In genomic region chr2:84946204-84947009, GRCh38 we compare ENCODE assay signal across 1 cellular context.
TF ChIP-seq lines count a peak whose summit lies in the region.

No MANE protein-coding gene starts in this region.

TF ChIP-seq in GM12878, 131 proteins besides CTCF, POLR2A, EP300 and RAD21 (continues in another document):
- TF ChIP-seq JUNB (IDR thresholded peaks at IDR 0.05) (peak; percentile 44; the same call in 1 of the 2 replicates), ZBED1 (IDR thresholded peaks at IDR 0.05; ENCODE audit: borderline replicate concordance) (peak; percentile 70; the same call in 1 of the 2 replicates), SIN3A (IDR thresholded peaks at IDR 0.05; ENCODE audit: low read depth, low read length) (no peak), IRF4 (IDR thresholded peaks at IDR 0.05; ENCODE audit: low read depth, low read length) (0 out of 2 replicates have a peak, but pooled peaks have one; percentile 44), ETV6 (conservative IDR thresholded peaks at IDR 0.05 in 1 of 2, IDR thresholded peaks at IDR 0.05 in 1 of 2; ENCODE audit: borderline replicate concordance in 1 of 2, low read depth in 1 of 2) (peak in 1 of 2 experiments; percentile 61; a peak in 1 of 4 replicates), ESRRA (IDR thresholded peaks at IDR 0.05; ENCODE audit: low read length) (0 out of 2 replicates have a peak, but pooled peaks have one; percentile 24), MXI1 (IDR thresholded peaks at IDR 0.05; ENCODE audit: low read depth, low read length) (no peak), SKIL (IDR thresholded peaks at IDR 0.05; ENCODE audit: low read depth, poor library complexity, severe bottlenecking) (peak; percentile 49), CHD4 (IDR thresholded peaks at IDR 0.05) (no peak), STAT3 (IDR thresholded peaks at IDR 0.05; ENCODE audit: low read depth, low read length) (0 out of 2 replicates have a peak, but pooled peaks have one; percentile 67), CHD1 (IDR thresholded peaks at IDR 0.05; ENCODE audit: low read depth, low read length) (0 out of 2 replicates have a peak, but pooled peaks have one; percentile 52), TAF1 (IDR thresholded peaks at IDR 0.05; ENCODE audit: borderline replicate concordance, low read depth, low read length) (peak; percentile 63; the same call in 1 of the 2 replicates), NR2F1 (conservative IDR thresholded peaks at IDR 0.05) (no peak), CREB1 (IDR thresholded peaks at IDR 0.05; ENCODE audit: low read depth) (peak; percentile 69), CREM (IDR thresholded peaks at IDR 0.05; ENCODE audit: low read depth) (peak; percentile 62), KDM1A (IDR thresholded peaks at IDR 0.05; ENCODE audit: borderline replicate concordance) (no peak), CBX5 (IDR thresholded peaks at IDR 0.05; ENCODE audit: low read depth) (peak; percentile 65; the same call in 1 of the 2 replicates), SUPT20H (IDR thresholded peaks at IDR 0.05; ENCODE audit: borderline replicate concordance, control insufficient read depth, low read depth, low read length) (no peak), ZNF274 (IDR thresholded peaks at IDR 0.05; ENCODE audit: insufficient read depth, insufficient read length) (no peak), MTA3 (IDR thresholded peaks at IDR 0.05; ENCODE audit: borderline replicate concordance, low read length) (peak; percentile 77; the same call in 1 of the 2 replicates), BACH1 (IDR thresholded peaks at IDR 0.05; ENCODE audit: borderline replicate concordance) (no peak), SMAD5 (IDR thresholded peaks at IDR 0.05; ENCODE audit: low read depth) (0 out of 2 replicates have a peak, but pooled peaks have one; percentile 29), HDGF (IDR thresholded peaks at IDR 0.05) (peak; percentile 98), RUNX3 (IDR thresholded peaks at IDR 0.05; ENCODE audit: low read length) (peak; percentile 66), POU2F2 (IDR thresholded peaks at IDR 0.05; ENCODE audit: borderline replicate concordance, low read depth, low read length) (peak; percentile 48; the same call in 2 of the 3 replicates), YBX1 (IDR thresholded peaks at IDR 0.05) (no peak), RFX5 (IDR thresholded peaks at IDR 0.05; ENCODE audit: low read depth, low read length) (0 out of 2 replicates have a peak, but pooled peaks have one; percentile 2), LARP7 (IDR thresholded peaks at IDR 0.05) (0 out of 2 replicates have a peak, but pooled peaks have one; percentile 31), NFXL1 (IDR thresholded peaks at IDR 0.05; ENCODE audit: borderline replicate concordance) (no peak), FOXK2 (IDR thresholded peaks at IDR 0.05) (no peak; the same call in 1 of the 2 replicates), POLR2AphosphoS5 (IDR thresholded peaks at IDR 0.05; ENCODE audit: low read length) (peak; percentile 90), RELB (IDR thresholded peaks at IDR 0.05; ENCODE audit: low read depth) (peak; percentile 85), WRNIP1 (IDR thresholded peaks at IDR 0.05; ENCODE audit: borderline replicate concordance, low read depth, low read length) (0 out of 2 replicates have a peak, but pooled peaks have one; percentile 39), ASH2L (IDR thresholded peaks at IDR 0.05; ENCODE audit: borderline replicate concordance, low read depth) (0 out of 2 replicates have a peak, but pooled peaks have one; percentile 31), YY1 (IDR thresholded peaks at IDR 0.05; ENCODE audit: low read depth, low read length) (peak; percentile 47; the same call in 1 of the 2 replicates), E4F1 (IDR thresholded peaks at IDR 0.05; ENCODE audit: borderline replicate concordance, partially characterized antibody) (peak; percentile 46), HDAC2 (IDR thresholded peaks at IDR 0.05) (no peak), SMARCA5 (IDR thresholded peaks at IDR 0.05) (peak; percentile 83), TCF3 (IDR thresholded peaks at IDR 0.05; ENCODE audit: borderline replicate concordance, insufficient read depth, low read depth, low read length) (peak; percentile 46; the same call in 1 of the 2 replicates), IKZF1 (conservative IDR thresholded peaks at IDR 0.05) (peak; percentile 92), RAD51 (IDR thresholded peaks at IDR 0.05) (no peak), PML (IDR thresholded peaks at IDR 0.05; ENCODE audit: low read length) (peak; percentile 37), MEF2B (IDR thresholded peaks at IDR 0.05; ENCODE audit: partially characterized antibody, poor library complexity, severe bottlenecking) (peak; percentile 41), TCF7 (IDR thresholded peaks at IDR 0.05; ENCODE audit: borderline replicate concordance) (no peak), ZZZ3 (IDR thresholded peaks at IDR 0.05; ENCODE audit: control insufficient read depth, insufficient read length, low read depth) (no peak), CBFB (IDR thresholded peaks at IDR 0.05; ENCODE audit: low read depth) (peak; percentile 55), EED (IDR thresholded peaks at IDR 0.05; ENCODE audit: low read depth) (peak; percentile 94), BHLHE40 (IDR thresholded peaks at IDR 0.05; ENCODE audit: borderline replicate concordance in 1 of 2, low read depth in 2 of 2, low read length in 1 of 2) (peak in 1 of 2 experiments; percentile 36; a peak in 1 of 4 replicates), TARDBP (IDR thresholded peaks at IDR 0.05; ENCODE audit: borderline replicate concordance) (peak; percentile 21; the same call in 1 of the 2 replicates), SPI1 (IDR thresholded peaks at IDR 0.05; ENCODE audit: borderline replicate concordance, insufficient read depth, low read depth, low read length) (peak; percentile 70; the same call in 1 of the 2 replicates), SMC3 (IDR thresholded peaks at IDR 0.05; ENCODE audit: borderline replicate concordance, low read length) (peak; percentile 23; the same call in 1 of the 2 replicates), DPF2 (IDR thresholded peaks at IDR 0.05) (peak; percentile 61), GATAD2B (conservative IDR thresholded peaks at IDR 0.05; ENCODE audit: low read depth) (0 out of 2 replicates have a peak, but pooled peaks have one; percentile 54), SIX5 (IDR thresholded peaks at IDR 0.05; ENCODE audit: low read depth, low read length, severe bottlenecking) (no peak)
- TF ChIP-seq, protein P1, sequence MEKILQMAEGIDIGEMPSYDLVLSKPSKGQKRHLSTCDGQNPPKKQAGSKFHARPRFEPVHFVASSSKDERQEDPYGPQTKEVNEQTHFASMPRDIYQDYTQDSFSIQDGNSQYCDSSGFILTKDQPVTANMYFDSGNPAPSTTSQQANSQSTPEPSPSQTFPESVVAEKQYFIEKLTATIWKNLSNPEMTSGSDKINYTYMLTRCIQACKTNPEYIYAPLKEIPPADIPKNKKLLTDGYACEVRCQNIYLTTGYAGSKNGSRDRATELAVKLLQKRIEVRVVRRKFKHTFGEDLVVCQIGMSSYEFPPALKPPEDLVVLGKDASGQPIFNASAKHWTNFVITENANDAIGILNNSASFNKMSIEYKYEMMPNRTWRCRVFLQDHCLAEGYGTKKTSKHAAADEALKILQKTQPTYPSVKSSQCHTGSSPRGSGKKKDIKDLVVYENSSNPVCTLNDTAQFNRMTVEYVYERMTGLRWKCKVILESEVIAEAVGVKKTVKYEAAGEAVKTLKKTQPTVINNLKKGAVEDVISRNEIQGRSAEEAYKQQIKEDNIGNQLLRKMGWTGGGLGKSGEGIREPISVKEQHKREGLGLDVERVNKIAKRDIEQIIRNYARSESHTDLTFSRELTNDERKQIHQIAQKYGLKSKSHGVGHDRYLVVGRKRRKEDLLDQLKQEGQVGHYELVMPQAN (conservative IDR thresholded peaks at IDR 0.05): no peak; the same call in 1 of the 2 replicates
- TF ChIP-seq, protein P2, sequence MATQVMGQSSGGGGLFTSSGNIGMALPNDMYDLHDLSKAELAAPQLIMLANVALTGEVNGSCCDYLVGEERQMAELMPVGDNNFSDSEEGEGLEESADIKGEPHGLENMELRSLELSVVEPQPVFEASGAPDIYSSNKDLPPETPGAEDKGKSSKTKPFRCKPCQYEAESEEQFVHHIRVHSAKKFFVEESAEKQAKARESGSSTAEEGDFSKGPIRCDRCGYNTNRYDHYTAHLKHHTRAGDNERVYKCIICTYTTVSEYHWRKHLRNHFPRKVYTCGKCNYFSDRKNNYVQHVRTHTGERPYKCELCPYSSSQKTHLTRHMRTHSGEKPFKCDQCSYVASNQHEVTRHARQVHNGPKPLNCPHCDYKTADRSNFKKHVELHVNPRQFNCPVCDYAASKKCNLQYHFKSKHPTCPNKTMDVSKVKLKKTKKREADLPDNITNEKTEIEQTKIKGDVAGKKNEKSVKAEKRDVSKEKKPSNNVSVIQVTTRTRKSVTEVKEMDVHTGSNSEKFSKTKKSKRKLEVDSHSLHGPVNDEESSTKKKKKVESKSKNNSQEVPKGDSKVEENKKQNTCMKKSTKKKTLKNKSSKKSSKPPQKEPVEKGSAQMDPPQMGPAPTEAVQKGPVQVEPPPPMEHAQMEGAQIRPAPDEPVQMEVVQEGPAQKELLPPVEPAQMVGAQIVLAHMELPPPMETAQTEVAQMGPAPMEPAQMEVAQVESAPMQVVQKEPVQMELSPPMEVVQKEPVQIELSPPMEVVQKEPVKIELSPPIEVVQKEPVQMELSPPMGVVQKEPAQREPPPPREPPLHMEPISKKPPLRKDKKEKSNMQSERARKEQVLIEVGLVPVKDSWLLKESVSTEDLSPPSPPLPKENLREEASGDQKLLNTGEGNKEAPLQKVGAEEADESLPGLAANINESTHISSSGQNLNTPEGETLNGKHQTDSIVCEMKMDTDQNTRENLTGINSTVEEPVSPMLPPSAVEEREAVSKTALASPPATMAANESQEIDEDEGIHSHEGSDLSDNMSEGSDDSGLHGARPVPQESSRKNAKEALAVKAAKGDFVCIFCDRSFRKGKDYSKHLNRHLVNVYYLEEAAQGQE (IDR thresholded peaks at IDR 0.05; ENCODE audit: low read depth, low read length): 0 out of 2 replicates have a peak, but pooled peaks have one; percentile 19
- TF ChIP-seq, protein P3, sequence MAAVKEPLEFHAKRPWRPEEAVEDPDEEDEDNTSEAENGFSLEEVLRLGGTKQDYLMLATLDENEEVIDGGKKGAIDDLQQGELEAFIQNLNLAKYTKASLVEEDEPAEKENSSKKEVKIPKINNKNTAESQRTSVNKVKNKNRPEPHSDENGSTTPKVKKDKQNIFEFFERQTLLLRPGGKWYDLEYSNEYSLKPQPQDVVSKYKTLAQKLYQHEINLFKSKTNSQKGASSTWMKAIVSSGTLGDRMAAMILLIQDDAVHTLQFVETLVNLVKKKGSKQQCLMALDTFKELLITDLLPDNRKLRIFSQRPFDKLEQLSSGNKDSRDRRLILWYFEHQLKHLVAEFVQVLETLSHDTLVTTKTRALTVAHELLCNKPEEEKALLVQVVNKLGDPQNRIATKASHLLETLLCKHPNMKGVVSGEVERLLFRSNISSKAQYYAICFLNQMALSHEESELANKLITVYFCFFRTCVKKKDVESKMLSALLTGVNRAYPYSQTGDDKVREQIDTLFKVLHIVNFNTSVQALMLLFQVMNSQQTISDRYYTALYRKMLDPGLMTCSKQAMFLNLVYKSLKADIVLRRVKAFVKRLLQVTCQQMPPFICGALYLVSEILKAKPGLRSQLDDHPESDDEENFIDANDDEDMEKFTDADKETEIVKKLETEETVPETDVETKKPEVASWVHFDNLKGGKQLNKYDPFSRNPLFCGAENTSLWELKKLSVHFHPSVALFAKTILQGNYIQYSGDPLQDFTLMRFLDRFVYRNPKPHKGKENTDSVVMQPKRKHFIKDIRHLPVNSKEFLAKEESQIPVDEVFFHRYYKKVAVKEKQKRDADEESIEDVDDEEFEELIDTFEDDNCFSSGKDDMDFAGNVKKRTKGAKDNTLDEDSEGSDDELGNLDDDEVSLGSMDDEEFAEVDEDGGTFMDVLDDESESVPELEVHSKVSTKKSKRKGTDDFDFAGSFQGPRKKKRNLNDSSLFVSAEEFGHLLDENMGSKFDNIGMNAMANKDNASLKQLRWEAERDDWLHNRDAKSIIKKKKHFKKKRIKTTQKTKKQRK (IDR thresholded peaks at IDR 0.05; ENCODE audit: low read depth, low read length): no peak
